ENCODE assay signal across 2 cellular contexts in the genomic region with DNA sequence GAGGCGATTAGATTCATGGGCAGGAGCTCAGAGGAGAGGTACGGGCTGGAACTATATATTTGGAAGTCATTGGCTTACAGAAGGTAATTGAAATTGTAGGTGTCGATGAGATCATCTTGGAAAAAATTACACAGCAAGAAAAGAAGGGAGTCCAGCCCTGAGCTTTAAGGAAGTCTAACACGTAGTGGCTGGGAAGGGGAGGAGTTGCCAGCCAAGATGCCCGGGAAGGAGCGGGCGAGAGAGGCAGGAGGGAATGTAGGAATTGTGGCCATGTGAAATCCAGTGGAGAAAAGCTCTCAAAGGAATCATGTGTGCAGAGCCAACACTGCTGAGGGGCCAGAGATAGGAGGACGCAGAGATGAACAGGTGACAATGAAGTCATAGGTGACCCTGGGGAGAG.
TF ChIP-seq lines count a peak whose summit lies in the region.

No MANE protein-coding gene starts in this region.

TF ChIP-seq in HCT116, 20 proteins besides CTCF, POLR2A, EP300 and RAD21:
- no peak for TF ChIP-seq CEBPB (IDR thresholded peaks at IDR 0.05; ENCODE audit: low read depth)
- no peak for TF ChIP-seq SIN3A (IDR thresholded peaks at IDR 0.05; ENCODE audit: low read depth)
- TF ChIP-seq SRF (IDR thresholded peaks at IDR 0.05; ENCODE audit: low read depth), result no peak
- no peak for TF ChIP-seq ZFX (IDR thresholded peaks at IDR 0.05)
- TF ChIP-seq POLR2AphosphoS5 (IDR thresholded peaks at IDR 0.05; ENCODE audit: low read depth, low read length), result no peak
- no peak for TF ChIP-seq CBX3 (IDR thresholded peaks at IDR 0.05; ENCODE audit: low read depth)
- no peak for TF ChIP-seq ZNF274 (IDR thresholded peaks at IDR 0.05; ENCODE audit: low read depth, low read length)
- no peak for TF ChIP-seq SP1 (IDR thresholded peaks at IDR 0.05; ENCODE audit: low read depth)
- TF ChIP-seq JUND (IDR thresholded peaks at IDR 0.05), result no peak
- TF ChIP-seq TCF7L2 (IDR thresholded peaks at IDR 0.05; ENCODE audit: borderline replicate concordance, extremely low read depth, insufficient read depth, insufficient read length), result no peak
- no peak for TF ChIP-seq ZBTB33 (IDR thresholded peaks at IDR 0.05; ENCODE audit: extremely low read depth, insufficient replicate concordance, low read length)

TF ChIP-seq in SK-N-SH, 30 proteins besides CTCF, POLR2A, EP300 and RAD21:
- no peak for TF ChIP-seq MXI1 (IDR thresholded peaks at IDR 0.05; ENCODE audit: low read depth, low read length)
- TF ChIP-seq MEF2A (IDR thresholded peaks at IDR 0.05; ENCODE audit: borderline replicate concordance, low read depth), result no peak
- no peak for TF ChIP-seq NRF1 (IDR thresholded peaks at IDR 0.05; ENCODE audit: low read depth, low read length)
TF ChIP-seq in SK-N-SH: peak in this region for 0.
